8 cellular contexts compared by ENCODE assay signal in genomic region chr16:30637952-30638351, GRCh38. TPM values are rescaled to one million over a fixed set of nuclear protein-coding genes. Genes with fewer than 3 reads are reported as not detected.
DNase-seq lines count a peak whose midpoint lies in the region; ATAC-seq and TF ChIP-seq lines count a peak whose summit lies in the region.

No MANE protein-coding gene starts in this region.

- no TSS peak for BruUV-seq in MCF 10A (replicated peaks; lab: Mats Ljungman, UMichigan)

- DNase-seq in ACHN (peak; percentile 75), NCI-H2227 treated with DMSO at 0.1 percent for 48 hours (lab: John Stamatoyannopoulos, UW) (peak; percentile 71), MCF 10A (ENCODE audit: unreplicated experiment) (peak; percentile 75), retinal pigment epithelial cell (ENCODE audit: low read depth) (no peak), D341Med (ENCODE audit: low spot score) (no peak)

- ATAC-seq in GM21723 (IDR thresholded peaks at IDR 0.05; ENCODE audit: unreplicated experiment): no peak
- ATAC-seq in HG03565 (IDR thresholded peaks at IDR 0.05; ENCODE audit: unreplicated experiment): no peak

- H3K4me3 ChIP-seq in retinal pigment epithelial cell (ENCODE audit: low read length): no peak overlapping the region

- no peak overlapping the region for H3K4me3 Mint-ChIP-seq in MCF 10A (ENCODE audit: unreplicated experiment)

- TF ChIP-seq CTCF in GM12874 (IDR thresholded peaks at IDR 0.05; ENCODE audit: insufficient read depth, low read depth, low read length): peak; percentile 59
- peak; percentile 51 for TF ChIP-seq CTCF in MCF 10A (IDR thresholded peaks at IDR 0.05; ENCODE audit: unreplicated experiment)
- peak; percentile 58 for TF ChIP-seq CTCF in retinal pigment epithelial cell (conservative IDR thresholded peaks at IDR 0.05; ENCODE audit: low read depth, low read length)

- H3K4me1 Mint-ChIP-seq in MCF 10A (ENCODE audit: insufficient read depth, unreplicated experiment): no peaks in the 10 kb centered on the region

- CTCF ChIA-PET in MCF 10A (lab: Yijun Ruan, JAX): interaction anchor here (0.7 to 1.9 kb wide), 6 partner anchors 9 to 505 kb away, joined by 3 to 9 read pairs (median 4); partner anchors contain the start of gene DCTPP1

- POLR2A ChIA-PET in MCF 10A (lab: Yijun Ruan, JAX): interaction anchor here (0.7 to 1.7 kb wide), 5 partner anchors 8 to 165 kb away, joined by 3 to 7 read pairs (median 4); partner anchors contain the start of genes PRR14 and ZNF689

- no peaks in the 10 kb centered on the region for H3K27me3 Mint-ChIP-seq in MCF 10A (ENCODE audit: insufficient read depth, unreplicated experiment)

- H3K36me3 Mint-ChIP-seq in MCF 10A (ENCODE audit: insufficient read depth, unreplicated experiment): peaks cover 7% of the 10 kb centered on the region

- intact Hi-C loops in MCF 10A (cut with micrococcal nuclease): no loop called here

- no peak overlapping the region for H3K27ac Mint-ChIP-seq in MCF 10A (ENCODE audit: low read depth, unreplicated experiment)

- no peaks in the 10 kb centered on the region for H3K9me3 Mint-ChIP-seq in MCF 10A (ENCODE audit: unreplicated experiment)

- in situ Hi-C loops in ACHN (cut with HindIII; ENCODE audit: low pct_ligation_motif_present, low pct_unique_long_range_greater_than_20kb, low sequenced_read_pairs): no loop called here

RNA-seq across cellular contexts. Expression of gene PRR14, which starts 12.8 kb away (rescaled TPM):
- total RNA-seq in MCF 10A (2022): 39.4 and 41.4 TPM in 2 replicates

RNA-seq across cellular contexts. Expression of gene FBRS, which starts 20.3 kb away (rescaled TPM):
- 69.1 and 80.8 TPM in 2 replicates for total RNA-seq in MCF 10A (2022)

RNA-seq across cellular contexts. Expression of gene ZNF689, which starts 27.8 kb away (rescaled TPM):
- 4.5 and 6.1 TPM in 2 replicates for total RNA-seq in MCF 10A (2022)

RNA-seq across cellular contexts. Expression of gene ZNF785, which starts 52.5 kb away (rescaled TPM):
- 12.8 and 16.3 TPM in 2 replicates for total RNA-seq in MCF 10A (2022)

Comparison
In these comparisons a context has a peak if more than half of its experiments do, and no peak if none do; other contexts are left out.
1. DNase-seq: peak in ACHN (single experiment), NCI-H2227 treated with DMSO at 0.1 percent for 48 hours (single experiment) and MCF 10A (single experiment); none in retinal pigment epithelial cell (single experiment) and D341Med (single experiment).
2. Peak in every context shown above with its lines, with median percentiles within 50 percentile points of each other: CTCF ChIP-seq.